ENCODE assay signal across 16 cellular contexts in the genomic region with DNA sequence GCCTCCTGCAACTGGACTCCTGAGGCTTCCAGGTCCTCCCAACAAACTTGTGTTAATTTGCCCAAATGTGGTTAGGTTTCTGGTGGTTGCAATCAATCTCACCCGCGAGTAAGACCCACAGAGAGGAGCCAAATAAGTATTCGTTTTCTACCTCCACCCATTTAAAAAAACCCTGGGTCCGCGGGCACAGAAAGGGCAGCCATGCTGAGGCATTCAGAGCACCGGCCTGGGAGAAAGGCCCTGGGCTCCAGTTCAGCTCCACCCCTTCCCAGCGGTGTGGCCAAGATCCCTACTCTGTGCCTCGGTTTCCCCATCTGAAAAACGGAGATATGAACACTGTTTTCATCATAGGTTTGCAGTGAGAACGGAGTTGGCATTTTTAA. TPM values are rescaled to one million over a fixed set of nuclear protein-coding genes. Genes with fewer than 3 reads are reported as not detected.
DNase-seq lines count a peak whose midpoint lies in the region; ATAC-seq and TF ChIP-seq lines count a peak whose summit lies in the region.
"Had no signal": no experiment of that assay in that cellular context is flagged by ENCODE, and none has a peak within 500 bp of the region (broad histone marks: within the 10 kb centered on the region; RNA-seq: fewer than 3 reads in every experiment).

No MANE protein-coding gene starts in this region.

- no peak for ATAC-seq in left lobe of liver
- ATAC-seq in sciatic nerve = no peak
- no peak for ATAC-seq in naive thymus-derived CD8-positive, alpha-beta T cell
- ATAC-seq: CD8-positive, alpha-beta T cell; GM23338; HCT116 had no signal

- no peak overlapping the region for H2BK15ac ChIP-seq in H9 (ENCODE audit: low read depth, low read length)

- H4K20me1 ChIP-seq in H9 (ENCODE audit: control insufficient read depth, insufficient read depth, insufficient read length) = no peaks in the 10 kb centered on the region

- DNase-seq in activated T-cell treated with anti-CD3 and anti-CD28 coated beads, Interleukin-2, amount 50 U/mL, for 24 hours = peak; percentile 3
- DNase-seq in activated T-cell treated with anti-CD3 and anti-CD28 coated beads for 4 hours = no peak
- DNase-seq in H9 = peak; percentile 8
- peak; percentile 39 for DNase-seq in left lobe of liver (ENCODE audit: low spot score)
- peak; percentile 42 for DNase-seq in sciatic nerve (ENCODE audit: low spot score)
- no peak for DNase-seq in naive thymus-derived CD8-positive, alpha-beta T cell
- no peak for DNase-seq in NCI-H2227 treated with DMSO at 0.1 percent for 48 hours (lab: John Stamatoyannopoulos, UW)
- DNase-seq: Calu3, DMS79 treated with DMSO at 0.1 percent for 48 hours, GF-D8, HFFc6 had no signal

- H3K27ac Mint-ChIP-seq in activated T-cell treated with anti-CD3 and anti-CD28 coated beads, Interleukin-2, amount 50 U/mL, for 24 hours = no peak overlapping the region
- 0 out of 7 replicates have a peak overlapping the region, but pooled peaks of 1 of the 3 experiments have one; percentile 71 for H3K27ac Mint-ChIP-seq in H9
- H3K27ac Mint-ChIP-seq in naive thymus-derived CD8-positive, alpha-beta T cell = no peak overlapping the region
- H3K27ac Mint-ChIP-seq: B cell; CD8-positive, alpha-beta T cell; GM23338; HFFc6 had no signal

- H2AK5ac ChIP-seq in H9 (ENCODE audit: insufficient read length, low read length) = no peak overlapping the region

- no peaks in the 10 kb centered on the region for H3K79me1 ChIP-seq in H9 (ENCODE audit: insufficient read depth, low read depth, low read length, poor library complexity, severe bottlenecking)

- no peak overlapping the region for H3K23ac ChIP-seq in H9 (ENCODE audit: insufficient read length, low read depth, low read length)

- no peak overlapping the region for H4K5ac ChIP-seq in H9 (ENCODE audit: insufficient read length, low read depth, low read length)

- no peaks in the 10 kb centered on the region for H3K79me2 ChIP-seq in H9 (ENCODE audit: insufficient read depth, low read length)

- no peak overlapping the region for H3K4me3 Mint-ChIP-seq in activated T-cell treated with anti-CD3 and anti-CD28 coated beads, Interleukin-2, amount 50 U/mL, for 24 hours
- no peak overlapping the region for H3K4me3 Mint-ChIP-seq in H9
- H3K4me3 Mint-ChIP-seq in naive thymus-derived CD8-positive, alpha-beta T cell = no peak overlapping the region
- H3K4me3 Mint-ChIP-seq: B cell; CD8-positive, alpha-beta T cell; GM23338; HFFc6 had no signal

- H3K27ac ChIP-seq in H9 (ENCODE audit: insufficient read length, low read depth, low read length) = no peak overlapping the region
- H3K27ac ChIP-seq: BLaER1 treated with 17β-estradiol and CSF1 and Interleukin-3, amounts not matched to agents 10 nM and 100 nM had no signal

- no peak overlapping the region for H3K18ac ChIP-seq in H9 (ENCODE audit: insufficient read length, low read depth, low read length)

- no peaks in the 10 kb centered on the region for H3K4me1 ChIP-seq in H9 (ENCODE audit: insufficient read depth, low read length)

- H2AFZ ChIP-seq in H9 (ENCODE audit: low read length) = no peak overlapping the region
- H2AFZ ChIP-seq: GM23338 had no signal

- H4K8ac ChIP-seq in H9 (replicated peaks; ENCODE audit: insufficient read length, low read depth, low read length) = no peak overlapping the region

- no peak overlapping the region for H3K4ac ChIP-seq in H9 (ENCODE audit: low read depth, low read length)

- intact Hi-C loops in sciatic nerve (cut with DNase I) = no loop called here

- H4K91ac ChIP-seq in H9 (ENCODE audit: insufficient read length, low read depth, low read length) = no peak overlapping the region

- no peak overlapping the region for H2BK120ac ChIP-seq in H9 (ENCODE audit: low read depth, low read length, poor library complexity, severe bottlenecking)

- H3K14ac ChIP-seq in H9 (ENCODE audit: insufficient read depth, low read length) = no peak overlapping the region

- no peak overlapping the region for H2BK12ac ChIP-seq in H9 (ENCODE audit: insufficient read length, low read depth, low read length)

- H3K4me2 ChIP-seq in H9 (ENCODE audit: insufficient read depth, insufficient read length, low read length) = no peak overlapping the region
- H3K4me2 ChIP-seq: BLaER1 treated with 17β-estradiol and CSF1 and Interleukin-3, amounts not matched to agents 10 nM and 100 nM; GM23338 had no signal

- no peak overlapping the region for H3K9ac ChIP-seq in H9 (ENCODE audit: extremely low read depth, insufficient read length, low read length)
- H3K9ac ChIP-seq: BLaER1 treated with 17β-estradiol and CSF1 and Interleukin-3, amounts not matched to agents 10 nM and 100 nM had no signal

- no CpG with 5 or more reads among the region's 10 CpGs for WGBS in H9 (ENCODE audit: extremely low coverage, insufficient read length, low lambda C conversion rate)

- H3K27me3 Mint-ChIP-seq in activated T-cell treated with anti-CD3 and anti-CD28 coated beads, Interleukin-2, amount 50 U/mL, for 24 hours = no peaks in the 10 kb centered on the region
- no peaks in the 10 kb centered on the region for H3K27me3 Mint-ChIP-seq in H9 (ENCODE audit: low read depth)
- H3K27me3 Mint-ChIP-seq in naive thymus-derived CD8-positive, alpha-beta T cell = no peaks in the 10 kb centered on the region
- H3K27me3 Mint-ChIP-seq: B cell had no signal

- H2BK20ac ChIP-seq in H9 (ENCODE audit: low read depth, low read length, poor library complexity, severe bottlenecking) = no peak overlapping the region

- POLR2A ChIA-PET in naive thymus-derived CD8-positive, alpha-beta T cell (lab: Charles Lee) = no interaction called here

- no peak for TF ChIP-seq CTCF in H9 (conservative IDR thresholded peaks at IDR 0.05)

- no peaks in the 10 kb centered on the region for H3K9me3 Mint-ChIP-seq in activated T-cell treated with anti-CD3 and anti-CD28 coated beads, Interleukin-2, amount 50 U/mL, for 24 hours
- no peaks in the 10 kb centered on the region for H3K9me3 Mint-ChIP-seq in H9
- H3K9me3 Mint-ChIP-seq in naive thymus-derived CD8-positive, alpha-beta T cell = no peaks in the 10 kb centered on the region
- H3K9me3 Mint-ChIP-seq: CD8-positive, alpha-beta T cell; GM23338; HFFc6 had no signal

- peaks cover 21% of the 10 kb centered on the region for H3K36me3 Mint-ChIP-seq in activated T-cell treated with anti-CD3 and anti-CD28 coated beads, Interleukin-2, amount 50 U/mL, for 24 hours (ENCODE audit: low read depth)
- H3K36me3 Mint-ChIP-seq in H9 (ENCODE audit: insufficient read depth in 1 of 3, low read depth in 3 of 3) = no peaks in the 10 kb centered on the region; a peak in 2 of 7 replicates
- H3K36me3 Mint-ChIP-seq in naive thymus-derived CD8-positive, alpha-beta T cell = peaks cover 0 to 30% (median 6%) of the 10 kb centered on the region in 3 donors

- H2BK5ac ChIP-seq in H9 (ENCODE audit: insufficient read length, low read length) = no peak overlapping the region

- no peak overlapping the region for H3K56ac ChIP-seq in H9 (ENCODE audit: insufficient read length, low read depth, low read length)

- no peaks in the 10 kb centered on the region for H3K23me2 ChIP-seq in H9 (ENCODE audit: insufficient read length, low read depth, low read length, poor library complexity, severe bottlenecking)

- no peak overlapping the region for H3T11ph ChIP-seq in H9 (ENCODE audit: low read length)

- H3K27me3 ChIP-seq in H9 (ENCODE audit: insufficient read depth, low read length) = no peaks in the 10 kb centered on the region
- H3K27me3 ChIP-seq: BLaER1 treated with 17β-estradiol and CSF1 and Interleukin-3, amounts not matched to agents 10 nM and 100 nM had no signal

- no peaks in the 10 kb centered on the region for H3K9me3 ChIP-seq in H9 (ENCODE audit: control insufficient read depth, low read depth, low read length)
- H3K9me3 ChIP-seq: BLaER1 treated with 17β-estradiol and CSF1 and Interleukin-3, amounts not matched to agents 10 nM and 100 nM had no signal

- no peaks in the 10 kb centered on the region for H3K4me1 Mint-ChIP-seq in activated T-cell treated with anti-CD3 and anti-CD28 coated beads, Interleukin-2, amount 50 U/mL, for 24 hours (ENCODE audit: low read depth)
- peaks cover 0 to 5% of the 10 kb centered on the region in 2 experiments; a peak in 1 of 4 replicates for H3K4me1 Mint-ChIP-seq in H9
- peaks cover 0 to 12% (median under 1%) of the 10 kb centered on the region in 4 donors for H3K4me1 Mint-ChIP-seq in naive thymus-derived CD8-positive, alpha-beta T cell
- H3K4me1 Mint-ChIP-seq: B cell had no signal

RNA-seq across cellular contexts. Expression of a gene that starts 56.9 kb away (rescaled TPM):
- total RNA-seq in H9 (2021) (52.2 and 52.8 TPM in 2 replicates), left lobe of liver (201 TPM), sciatic nerve (62.8 TPM)
- total RNA-seq in naive thymus-derived CD8-positive, alpha-beta T cell = 10 to 100 TPM; 31.6 to 33.5 TPM
- 100 to 1,000 TPM; 117 to 139 (median 118) TPM for polyA plus RNA-seq in naive thymus-derived CD8-positive, alpha-beta T cell

Comparison
In these comparisons a context has a peak if more than half of its experiments do, and no peak if none do; other contexts are left out.
1. DNase-seq: peak in activated T-cell treated with anti-CD3 and anti-CD28 coated beads, Interleukin-2, amount 50 U/mL, for 24 hours (single experiment), H9 (single experiment), left lobe of liver (single experiment) and sciatic nerve (single experiment); none in activated T-cell treated with anti-CD3 and anti-CD28 coated beads for 4 hours (single experiment), naive thymus-derived CD8-positive, alpha-beta T cell (0 of 10) and NCI-H2227 treated with DMSO at 0.1 percent for 48 hours (single experiment).